In the genomic region with DNA sequence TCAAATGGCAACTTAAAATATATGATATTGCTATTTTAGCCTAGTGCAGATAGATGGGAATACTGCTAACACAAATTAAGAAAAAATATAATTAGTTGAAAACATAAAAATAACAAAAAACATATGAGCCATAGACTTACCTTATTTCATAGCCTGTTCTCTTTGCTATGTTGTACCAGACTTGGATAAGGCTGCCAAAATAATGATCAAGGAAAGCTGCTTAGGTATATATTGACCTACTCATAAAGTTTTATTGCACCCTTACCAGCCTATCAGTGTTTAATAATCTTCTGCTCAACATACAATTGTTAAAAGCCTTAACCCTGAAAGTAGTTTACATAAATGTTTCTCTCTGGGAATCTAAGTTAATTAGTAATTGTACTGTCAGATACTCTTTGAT, we compare ENCODE assay signal across 29 cellular contexts. TPM values are rescaled to one million over a fixed set of nuclear protein-coding genes. Genes with fewer than 3 reads are reported as not detected.
"Had no signal": no experiment of that assay in that cellular context is flagged by ENCODE, and none has a peak within 500 bp of the region (broad histone marks: within the 10 kb centered on the region; RNA-seq: fewer than 3 reads in every experiment).

Gene SI, minus strand, starts transcription at position 204 of the 400 bp plus-strand sequence. CDS start 2,484 bp downstream, outside the sequence.

- H3K4me1 ChIP-seq: adrenal gland, breast epithelium, SJCRH30 had no signal

- H3K27ac ChIP-seq: adrenal gland, breast epithelium, RWPE1, SJCRH30, WERI-Rb-1 had no signal

- ATAC-seq: activated CD8-positive, alpha-beta T cell treated with anti-CD3 and anti-CD28 coated beads for 36 hours; activated T-cell treated with anti-CD3 and anti-CD28 coated beads, Interleukin-2, amount 50 U/mL, for 72 hours had no signal

- H3K36me3 ChIP-seq: adrenal gland, breast epithelium, MG63, SJCRH30, WERI-Rb-1 had no signal

- H3K27ac Mint-ChIP-seq: activated CD8-positive, alpha-beta T cell treated with anti-CD3 and anti-CD28 coated beads for 36 hours; activated naive CD4-positive, alpha-beta T cell treated with anti-CD3 and anti-CD28 coated beads, Interleukin-2, amount 10 ng/mL, durations not matched to agents 7 days and 5 days; activated naive CD8-positive, alpha-beta T cell treated with anti-CD3 and anti-CD28 coated beads, Interleukin-2, amount 10 ng/mL, durations not matched to agents 7 days and 5 days; activated T-cell treated with anti-CD3 and anti-CD28 coated beads, Interleukin-2, amount 50 U/mL, for 72 hours; activated T-helper 2 cell treated with anti-CD3 and anti-CD28 coated beads, Interferon-gamma antibody, Interleukin-2, Interleukin-4, amounts not matched to agents 10 μg/mL and 5 μg/mL and 100 μg/mL, durations not matched to agents 14 hours and 24 hours and 36 hours had no signal

- H3K4me3 ChIP-seq: adrenal gland, breast epithelium, MG63, SJCRH30 had no signal

- H3K36me3 Mint-ChIP-seq: activated naive CD4-positive, alpha-beta T cell treated with anti-CD3 and anti-CD28 coated beads, Interleukin-2, amount 10 ng/mL, durations not matched to agents 7 days and 5 days; activated naive CD8-positive, alpha-beta T cell treated with anti-CD3 and anti-CD28 coated beads, Interleukin-2, amount 10 ng/mL, durations not matched to agents 7 days and 5 days had no signal

- H3K9me3 ChIP-seq: adrenal gland, breast epithelium, MG63, SJCRH30, SK-N-SH had no signal

- H3K27me3 ChIP-seq: adrenal gland, breast epithelium, MG63, SJCRH30 had no signal

- DNase-seq: activated CD4-positive, alpha-beta T cell treated with anti-CD3 and anti-CD28 coated beads for 4 hours; activated CD8-positive, alpha-beta memory T cell treated with anti-CD3 and anti-CD28 coated beads, Interleukin-2, amount 50 U/mL, for 4 hours; activated CD8-positive, alpha-beta T cell treated with anti-CD3 and anti-CD28 coated beads for 36 hours; activated gamma-delta T cell treated with Interleukin-2 at 50 U/mL for 16 hours; activated naive CD4-positive, alpha-beta T cell treated with anti-CD3 and anti-CD28 coated beads, Interleukin-2, amount 10 ng/mL, durations not matched to agents 7 days and 5 days; activated naive CD8-positive, alpha-beta T cell treated with anti-CD3 and anti-CD28 coated beads, Interleukin-2, amount 10 ng/mL, durations not matched to agents 7 days and 5 days; activated T-cell treated with anti-CD3 and anti-CD28 coated beads, Interleukin-2, amount 50 U/mL, for 72 hours; adrenal gland; anterior cingulate cortex; caudate nucleus; KG1; MG63; MV-4-11; NCI-H1092 treated with DMSO at 0.1 percent for 48 hours; NCI-H1417 treated with DMSO at 0.1 percent for 48 hours; NCI-H1694; NCI-H2029 treated with DMSO at 0.1 percent for 48 hours; NCI-H510A treated with DMSO at 0.1 percent for 48 hours; NCI-H82; Right ventricle myocardium superior; SJCRH30; SK-N-SH; T-helper 1 cell; WERI-Rb-1 had no signal

RNA-seq across cellular contexts. Expression of gene SI, which starts in this region (rescaled TPM):
- total RNA-seq: activated CD8-positive, alpha-beta T cell treated with anti-CD3 and anti-CD28 coated beads for 36 hours; activated naive CD8-positive, alpha-beta T cell treated with anti-CD3 and anti-CD28 coated beads, Interleukin-2, amount 10 ng/mL, durations not matched to agents 7 days and 5 days; activated T-cell treated with anti-CD3 and anti-CD28 coated beads, Interleukin-2, amount 50 U/mL, for 72 hours; activated T-helper 2 cell treated with anti-CD3 and anti-CD28 coated beads, Interferon-gamma antibody, Interleukin-2, Interleukin-4, amounts not matched to agents 10 μg/mL and 5 μg/mL and 100 μg/mL, durations not matched to agents 14 hours and 24 hours and 36 hours; adrenal gland; breast epithelium; OCI-LY7; Right ventricle myocardium superior; SJCRH30; T-helper 2 cell treated with Interferon-gamma antibody and Interleukin-4, amounts not matched to agents 100 ng/mL and 5 ng/mL, for 36 hours had no signal
- polyA plus RNA-seq: SK-N-SH had no signal
